8 cellular contexts compared by ENCODE assay signal in the genomic region with DNA sequence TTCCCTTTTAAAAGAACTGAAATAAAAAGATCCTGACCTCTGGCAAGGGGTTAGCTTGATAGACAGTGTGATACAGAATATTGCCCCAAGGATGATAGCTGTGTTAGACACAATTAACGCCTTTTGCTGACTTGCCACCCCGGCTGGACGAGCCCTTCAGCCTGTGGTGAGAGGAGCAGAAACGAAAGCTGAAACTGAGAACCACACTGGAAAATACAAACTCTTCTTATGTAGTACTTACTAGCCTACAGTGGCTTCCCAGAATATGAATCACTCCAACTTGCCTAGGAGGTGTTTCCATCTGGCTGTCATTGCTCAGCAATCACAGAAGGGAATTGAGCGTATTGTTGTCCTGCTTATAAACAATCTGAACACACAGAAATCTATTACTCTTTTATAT. TPM values are rescaled to one million over a fixed set of nuclear protein-coding genes. Genes with fewer than 3 reads are reported as not detected.
DNase-seq lines count a peak whose midpoint lies in the region; ATAC-seq and TF ChIP-seq lines count a peak whose summit lies in the region.

No MANE protein-coding gene starts in this region.

- CTCF ChIA-PET in activated B cell treated with CpG ODN at 0.5 μM for 24 hours (lab: Charles Lee), result interaction anchor here (1.4 to 1.8 kb wide), 3 partner anchors 9 to 215 kb away, joined by 3 to 4 read pairs (median 4); no protein-coding TSS in a partner anchor
- CTCF ChIA-PET in naive thymus-derived CD4-positive, alpha-beta T cell (lab: Charles Lee), result interaction anchor here (0.9 kb wide), 1 partner anchor 8 kb away, joined by 3 read pairs; no protein-coding TSS in a partner anchor

- H3K4me1 ChIP-seq in naive thymus-derived CD4-positive, alpha-beta T cell (ENCODE audit: control insufficient read depth in 2 of 2, insufficient read depth in 2 of 2, low read length in 2 of 2), result peaks cover 16 to 29% of the 10 kb centered on the region in 2 donors

- DNase-seq in activated effector memory CD4-positive, alpha-beta T cell treated with anti-CD3 and anti-CD28 coated beads, Interleukin-2, amount 50 U/mL, for 16 hours, result peak; percentile 81
- no peak for DNase-seq in activated effector memory CD4-positive, alpha-beta T cell treated with Interleukin-2 at 50 U/mL for 16 hours
- DNase-seq in activated B cell treated with CpG ODN at 0.5 μM for 24 hours, result no peak
- peak in 1 of 9 donors; percentile 55 for DNase-seq in naive thymus-derived CD4-positive, alpha-beta T cell
- DNase-seq in NCI-H1694 treated with DMSO at 0.1 percent for 48 hours (lab: John Stamatoyannopoulos, UW), result no peak
- no peak for DNase-seq in iPS-NIHi11 (ENCODE audit: low spot score)
- no peak for DNase-seq in NCI-H2227 treated with DMSO at 0.1 percent for 48 hours (lab: John Stamatoyannopoulos, UW)

- H3K27me3 ChIP-seq in naive thymus-derived CD4-positive, alpha-beta T cell (ENCODE audit: control insufficient read depth in 2 of 2, insufficient read depth in 2 of 2, low read length in 2 of 2), result no peaks in the 10 kb centered on the region

- H3K36me3 ChIP-seq in naive thymus-derived CD4-positive, alpha-beta T cell (ENCODE audit: control insufficient read depth in 2 of 3, insufficient read depth in 3 of 3, low read length in 3 of 3), result peaks cover 0 to 4% (median 1%) of the 10 kb centered on the region in 3 experiments

- H3K4me3 Mint-ChIP-seq in activated B cell treated with CpG ODN at 0.5 μM for 24 hours, result peak overlapping the region; percentile 78
- peak overlapping the region in 9 of 10 donors; percentile 22 to 85 (median 50) for H3K4me3 Mint-ChIP-seq in naive thymus-derived CD4-positive, alpha-beta T cell

- H3K27ac Mint-ChIP-seq in activated B cell treated with CpG ODN at 0.5 μM for 24 hours, result peak overlapping the region; percentile 82
- peak overlapping the region in 6 of 9 donors; percentile 9 to 85 (median 72) for H3K27ac Mint-ChIP-seq in naive thymus-derived CD4-positive, alpha-beta T cell

- no peak overlapping the region for H3K4me3 ChIP-seq in naive thymus-derived CD4-positive, alpha-beta T cell (ENCODE audit: low read length)

- intact Hi-C loops in activated B cell treated with CpG ODN at 0.5 μM for 24 hours (cut with micrococcal nuclease), result loop anchor here (1.0 kb wide), 1 partner anchor 215 kb away; no protein-coding TSS in a partner anchor
- intact Hi-C loops in naive thymus-derived CD4-positive, alpha-beta T cell (cut with micrococcal nuclease), result loop anchor here (1.0 to 2.0 kb wide), 3 partner anchors 11 to 19 kb away; no protein-coding TSS in a partner anchor

- peak; percentile 86 for ATAC-seq in HG03066 (IDR thresholded peaks at IDR 0.05; ENCODE audit: low read depth, unreplicated experiment)
- peak; percentile 60 for ATAC-seq in activated B cell treated with CpG ODN at 0.5 μM for 24 hours (ENCODE audit: low read depth)
- ATAC-seq in naive thymus-derived CD4-positive, alpha-beta T cell, result peak; percentile 74

- no peaks in the 10 kb centered on the region for H3K9me3 Mint-ChIP-seq in activated B cell treated with CpG ODN at 0.5 μM for 24 hours
- no peaks in the 10 kb centered on the region for H3K9me3 Mint-ChIP-seq in naive thymus-derived CD4-positive, alpha-beta T cell

- no peak overlapping the region for H3K27ac ChIP-seq in naive thymus-derived CD4-positive, alpha-beta T cell (ENCODE audit: low read depth, low read length)

- no peaks in the 10 kb centered on the region for H3K27me3 Mint-ChIP-seq in activated B cell treated with CpG ODN at 0.5 μM for 24 hours
- no peaks in the 10 kb centered on the region for H3K27me3 Mint-ChIP-seq in naive thymus-derived CD4-positive, alpha-beta T cell

- H3K4me1 Mint-ChIP-seq in activated B cell treated with CpG ODN at 0.5 μM for 24 hours, result peaks cover 63% of the 10 kb centered on the region
- H3K4me1 Mint-ChIP-seq in naive thymus-derived CD4-positive, alpha-beta T cell, result peaks cover 32 to 74% (median 66%) of the 10 kb centered on the region in 7 donors

- H3K9me3 ChIP-seq in naive thymus-derived CD4-positive, alpha-beta T cell (ENCODE audit: control insufficient read depth in 2 of 3, low read length in 3 of 3), result no peaks in the 10 kb centered on the region

- POLR2A ChIA-PET in activated B cell treated with CpG ODN at 0.5 μM for 24 hours (lab: Charles Lee), result interaction anchor here (0.8 kb wide), 1 partner anchor 9 kb away, joined by 3 read pairs; no protein-coding TSS in a partner anchor
- POLR2A ChIA-PET in naive thymus-derived CD4-positive, alpha-beta T cell (lab: Charles Lee), result interaction anchor here (0.6 kb wide), 3 partner anchors 87 to 1049 kb away, joined by 4 to 6 read pairs (median 5); no protein-coding TSS in a partner anchor

- TF ChIP-seq CTCF in activated B cell treated with CpG ODN at 0.5 μM for 24 hours (IDR thresholded peaks at IDR 0.05), result no peak

- peaks cover 20% of the 10 kb centered on the region for H3K36me3 Mint-ChIP-seq in activated B cell treated with CpG ODN at 0.5 μM for 24 hours (ENCODE audit: low read depth)
- peaks cover 1 to 34% (median 9%) of the 10 kb centered on the region in 5 donors for H3K36me3 Mint-ChIP-seq in naive thymus-derived CD4-positive, alpha-beta T cell

RNA-seq across cellular contexts. Expression of a gene that starts 22.9 kb away (rescaled TPM):
- 48.7 and 49.7 TPM in 2 replicates for total RNA-seq in activated B cell treated with CpG ODN at 0.5 μM for 24 hours
- total RNA-seq in naive thymus-derived CD4-positive, alpha-beta T cell, result 100 to 1,000 TPM in 1 of 5 experiments, 10 to 100 TPM in 4; 27.5 to 136 (median 38.0) TPM
- 10 to 100 TPM; 25.5 to 30.9 TPM for polyA plus RNA-seq in naive thymus-derived CD4-positive, alpha-beta T cell
